In the genomic region with DNA sequence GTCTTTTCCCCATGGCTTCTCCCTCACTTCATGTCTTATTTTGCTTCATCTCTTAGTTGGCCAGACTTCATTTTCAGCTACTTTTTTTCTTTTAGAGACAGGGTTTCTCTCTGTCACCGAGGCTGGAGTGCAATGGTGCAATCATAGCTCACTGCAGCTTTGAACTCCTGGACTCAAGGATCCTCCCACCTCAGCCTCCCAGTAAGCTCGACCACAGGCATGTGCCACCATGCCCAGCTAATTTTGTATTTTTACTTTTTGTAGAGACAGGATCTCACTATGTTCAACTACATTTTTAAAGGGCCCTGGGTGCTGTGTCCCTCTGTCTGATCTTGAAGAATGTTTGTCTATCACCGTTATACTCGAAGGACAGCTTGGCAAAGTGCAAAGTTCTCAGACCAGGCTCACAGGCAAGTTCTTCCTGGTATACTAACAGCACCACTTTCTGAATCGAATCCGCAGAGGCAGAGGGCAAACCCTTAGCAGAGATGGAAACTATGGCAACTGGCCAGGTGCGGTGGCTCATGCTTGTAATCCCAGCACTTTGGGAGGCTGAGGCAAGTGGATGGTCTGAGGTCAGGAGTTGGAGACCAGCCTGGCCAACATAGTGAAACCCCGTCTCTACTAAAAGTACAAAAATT, we compare ENCODE assay signal across 1 cellular context.
A peak's percentile ranks its signal among the peaks of the same experiment; 100 is the strongest.
TF ChIP-seq lines count a peak whose summit lies in the region.

No MANE protein-coding gene starts in this region.

TF ChIP-seq in HepG2, 621 proteins besides CTCF, POLR2A, EP300 and RAD21 (continued from another document and continues in another):
- TF ChIP-seq ZNF605 (CRISPR knock-in tag; IDR thresholded peaks at IDR 0.05), result 0 out of 2 replicates have a peak, but pooled peaks have one; percentile 17
- TF ChIP-seq, protein P1, sequence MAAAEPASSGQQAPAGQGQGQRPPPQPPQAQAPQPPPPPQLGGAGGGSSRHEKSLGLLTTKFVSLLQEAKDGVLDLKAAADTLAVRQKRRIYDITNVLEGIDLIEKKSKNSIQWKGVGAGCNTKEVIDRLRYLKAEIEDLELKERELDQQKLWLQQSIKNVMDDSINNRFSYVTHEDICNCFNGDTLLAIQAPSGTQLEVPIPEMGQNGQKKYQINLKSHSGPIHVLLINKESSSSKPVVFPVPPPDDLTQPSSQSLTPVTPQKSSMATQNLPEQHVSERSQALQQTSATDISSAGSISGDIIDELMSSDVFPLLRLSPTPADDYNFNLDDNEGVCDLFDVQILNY (CRISPR knock-in tag; conservative IDR thresholded peaks at IDR 0.05), result no peak
- no peak for TF ChIP-seq REPIN1 (CRISPR knock-in tag; IDR thresholded peaks at IDR 0.05; ENCODE audit: borderline replicate concordance, low read depth)
- TF ChIP-seq TEAD2 (CRISPR knock-in tag; IDR thresholded peaks at IDR 0.05), result no peak
- TF ChIP-seq, protein P2, sequence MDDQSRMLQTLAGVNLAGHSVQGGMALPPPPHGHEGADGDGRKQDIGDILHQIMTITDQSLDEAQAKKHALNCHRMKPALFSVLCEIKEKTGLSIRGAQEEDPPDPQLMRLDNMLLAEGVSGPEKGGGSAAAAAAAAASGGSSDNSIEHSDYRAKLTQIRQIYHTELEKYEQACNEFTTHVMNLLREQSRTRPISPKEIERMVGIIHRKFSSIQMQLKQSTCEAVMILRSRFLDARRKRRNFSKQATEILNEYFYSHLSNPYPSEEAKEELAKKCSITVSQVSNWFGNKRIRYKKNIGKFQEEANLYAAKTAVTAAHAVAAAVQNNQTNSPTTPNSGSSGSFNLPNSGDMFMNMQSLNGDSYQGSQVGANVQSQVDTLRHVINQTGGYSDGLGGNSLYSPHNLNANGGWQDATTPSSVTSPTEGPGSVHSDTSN (CRISPR knock-in tag; IDR thresholded peaks at IDR 0.05; ENCODE audit: borderline replicate concordance), result no peak
- no peak for TF ChIP-seq ZNF367 (CRISPR knock-in tag; IDR thresholded peaks at IDR 0.05; ENCODE audit: borderline replicate concordance)
- TF ChIP-seq, protein P3, sequence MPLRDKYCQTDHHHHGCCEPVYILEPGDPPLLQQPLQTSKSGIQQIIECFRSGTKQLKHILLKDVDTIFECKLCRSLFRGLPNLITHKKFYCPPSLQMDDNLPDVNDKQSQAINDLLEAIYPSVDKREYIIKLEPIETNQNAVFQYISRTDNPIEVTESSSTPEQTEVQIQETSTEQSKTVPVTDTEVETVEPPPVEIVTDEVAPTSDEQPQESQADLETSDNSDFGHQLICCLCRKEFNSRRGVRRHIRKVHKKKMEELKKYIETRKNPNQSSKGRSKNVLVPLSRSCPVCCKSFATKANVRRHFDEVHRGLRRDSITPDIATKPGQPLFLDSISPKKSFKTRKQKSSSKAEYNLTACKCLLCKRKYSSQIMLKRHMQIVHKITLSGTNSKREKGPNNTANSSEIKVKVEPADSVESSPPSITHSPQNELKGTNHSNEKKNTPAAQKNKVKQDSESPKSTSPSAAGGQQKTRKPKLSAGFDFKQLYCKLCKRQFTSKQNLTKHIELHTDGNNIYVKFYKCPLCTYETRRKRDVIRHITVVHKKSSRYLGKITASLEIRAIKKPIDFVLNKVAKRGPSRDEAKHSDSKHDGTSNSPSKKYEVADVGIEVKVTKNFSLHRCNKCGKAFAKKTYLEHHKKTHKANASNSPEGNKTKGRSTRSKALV (CRISPR knock-in tag; IDR thresholded peaks at IDR 0.05), result no peak
- no peak for TF ChIP-seq U2AF2 (IDR thresholded peaks at IDR 0.05; ENCODE audit: low read depth, low read length)
- TF ChIP-seq, protein P4, sequence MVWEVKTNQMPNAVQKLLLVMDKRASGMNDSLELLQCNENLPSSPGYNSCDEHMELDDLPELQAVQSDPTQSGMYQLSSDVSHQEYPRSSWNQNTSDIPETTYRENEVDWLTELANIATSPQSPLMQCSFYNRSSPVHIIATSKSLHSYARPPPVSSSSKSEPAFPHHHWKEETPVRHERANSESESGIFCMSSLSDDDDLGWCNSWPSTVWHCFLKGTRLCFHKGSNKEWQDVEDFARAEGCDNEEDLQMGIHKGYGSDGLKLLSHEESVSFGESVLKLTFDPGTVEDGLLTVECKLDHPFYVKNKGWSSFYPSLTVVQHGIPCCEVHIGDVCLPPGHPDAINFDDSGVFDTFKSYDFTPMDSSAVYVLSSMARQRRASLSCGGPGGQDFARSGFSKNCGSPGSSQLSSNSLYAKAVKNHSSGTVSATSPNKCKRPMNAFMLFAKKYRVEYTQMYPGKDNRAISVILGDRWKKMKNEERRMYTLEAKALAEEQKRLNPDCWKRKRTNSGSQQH (CRISPR knock-in tag; IDR thresholded peaks at IDR 0.05; ENCODE audit: low read depth), result no peak
- TF ChIP-seq, protein P5, sequence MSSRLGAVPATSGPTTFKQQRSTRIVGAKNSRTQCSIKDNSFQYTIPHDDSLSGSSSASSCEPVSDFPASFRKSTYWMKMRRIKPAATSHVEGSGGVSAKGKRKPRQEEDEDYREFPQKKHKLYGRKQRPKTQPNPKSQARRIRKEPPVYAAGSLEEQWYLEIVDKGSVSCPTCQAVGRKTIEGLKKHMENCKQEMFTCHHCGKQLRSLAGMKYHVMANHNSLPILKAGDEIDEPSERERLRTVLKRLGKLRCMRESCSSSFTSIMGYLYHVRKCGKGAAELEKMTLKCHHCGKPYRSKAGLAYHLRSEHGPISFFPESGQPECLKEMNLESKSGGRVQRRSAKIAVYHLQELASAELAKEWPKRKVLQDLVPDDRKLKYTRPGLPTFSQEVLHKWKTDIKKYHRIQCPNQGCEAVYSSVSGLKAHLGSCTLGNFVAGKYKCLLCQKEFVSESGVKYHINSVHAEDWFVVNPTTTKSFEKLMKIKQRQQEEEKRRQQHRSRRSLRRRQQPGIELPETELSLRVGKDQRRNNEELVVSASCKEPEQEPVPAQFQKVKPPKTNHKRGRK (CRISPR knock-in tag; IDR thresholded peaks at IDR 0.05), result no peak; the same call in 1 of the 2 replicates
- TF ChIP-seq HES4 (CRISPR knock-in tag; IDR thresholded peaks at IDR 0.05; ENCODE audit: borderline replicate concordance), result no peak
- TF ChIP-seq SATB2 (CRISPR knock-in tag; IDR thresholded peaks at IDR 0.05), result no peak
- TF ChIP-seq, protein P6, sequence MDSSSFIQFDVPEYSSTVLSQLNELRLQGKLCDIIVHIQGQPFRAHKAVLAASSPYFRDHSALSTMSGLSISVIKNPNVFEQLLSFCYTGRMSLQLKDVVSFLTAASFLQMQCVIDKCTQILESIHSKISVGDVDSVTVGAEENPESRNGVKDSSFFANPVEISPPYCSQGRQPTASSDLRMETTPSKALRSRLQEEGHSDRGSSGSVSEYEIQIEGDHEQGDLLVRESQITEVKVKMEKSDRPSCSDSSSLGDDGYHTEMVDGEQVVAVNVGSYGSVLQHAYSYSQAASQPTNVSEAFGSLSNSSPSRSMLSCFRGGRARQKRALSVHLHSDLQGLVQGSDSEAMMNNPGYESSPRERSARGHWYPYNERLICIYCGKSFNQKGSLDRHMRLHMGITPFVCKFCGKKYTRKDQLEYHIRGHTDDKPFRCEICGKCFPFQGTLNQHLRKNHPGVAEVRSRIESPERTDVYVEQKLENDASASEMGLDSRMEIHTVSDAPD (CRISPR knock-in tag; IDR thresholded peaks at IDR 0.05), result 0 out of 2 replicates have a peak, but pooled peaks have one; percentile 55
- TF ChIP-seq ZIK1 (CRISPR knock-in tag; IDR thresholded peaks at IDR 0.05; ENCODE audit: borderline replicate concordance, low read depth), result no peak
- TF ChIP-seq PAWR (CRISPR knock-in tag; IDR thresholded peaks at IDR 0.05; ENCODE audit: borderline replicate concordance), result no peak
- TF ChIP-seq, protein P7, sequence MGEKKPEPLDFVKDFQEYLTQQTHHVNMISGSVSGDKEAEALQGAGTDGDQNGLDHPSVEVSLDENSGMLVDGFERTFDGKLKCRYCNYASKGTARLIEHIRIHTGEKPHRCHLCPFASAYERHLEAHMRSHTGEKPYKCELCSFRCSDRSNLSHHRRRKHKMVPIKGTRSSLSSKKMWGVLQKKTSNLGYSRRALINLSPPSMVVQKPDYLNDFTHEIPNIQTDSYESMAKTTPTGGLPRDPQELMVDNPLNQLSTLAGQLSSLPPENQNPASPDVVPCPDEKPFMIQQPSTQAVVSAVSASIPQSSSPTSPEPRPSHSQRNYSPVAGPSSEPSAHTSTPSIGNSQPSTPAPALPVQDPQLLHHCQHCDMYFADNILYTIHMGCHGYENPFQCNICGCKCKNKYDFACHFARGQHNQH (CRISPR knock-in tag; IDR thresholded peaks at IDR 0.05), result 0 out of 2 replicates have a peak, but pooled peaks have one; percentile 6
- no peak for TF ChIP-seq ZNF510 (CRISPR knock-in tag; IDR thresholded peaks at IDR 0.05; ENCODE audit: low read depth)
- TF ChIP-seq HCFC1 (IDR thresholded peaks at IDR 0.05; ENCODE audit: low read depth, low read length), result no peak
- TF ChIP-seq ZMYM3 (CRISPR knock-in tag; IDR thresholded peaks at IDR 0.05), result peak; percentile 77; the same call in 1 of the 2 replicates
- no peak for TF ChIP-seq FOXK1 (CRISPR knock-in tag; IDR thresholded peaks at IDR 0.05; ENCODE audit: borderline replicate concordance, low read depth)
- TF ChIP-seq, protein P8, sequence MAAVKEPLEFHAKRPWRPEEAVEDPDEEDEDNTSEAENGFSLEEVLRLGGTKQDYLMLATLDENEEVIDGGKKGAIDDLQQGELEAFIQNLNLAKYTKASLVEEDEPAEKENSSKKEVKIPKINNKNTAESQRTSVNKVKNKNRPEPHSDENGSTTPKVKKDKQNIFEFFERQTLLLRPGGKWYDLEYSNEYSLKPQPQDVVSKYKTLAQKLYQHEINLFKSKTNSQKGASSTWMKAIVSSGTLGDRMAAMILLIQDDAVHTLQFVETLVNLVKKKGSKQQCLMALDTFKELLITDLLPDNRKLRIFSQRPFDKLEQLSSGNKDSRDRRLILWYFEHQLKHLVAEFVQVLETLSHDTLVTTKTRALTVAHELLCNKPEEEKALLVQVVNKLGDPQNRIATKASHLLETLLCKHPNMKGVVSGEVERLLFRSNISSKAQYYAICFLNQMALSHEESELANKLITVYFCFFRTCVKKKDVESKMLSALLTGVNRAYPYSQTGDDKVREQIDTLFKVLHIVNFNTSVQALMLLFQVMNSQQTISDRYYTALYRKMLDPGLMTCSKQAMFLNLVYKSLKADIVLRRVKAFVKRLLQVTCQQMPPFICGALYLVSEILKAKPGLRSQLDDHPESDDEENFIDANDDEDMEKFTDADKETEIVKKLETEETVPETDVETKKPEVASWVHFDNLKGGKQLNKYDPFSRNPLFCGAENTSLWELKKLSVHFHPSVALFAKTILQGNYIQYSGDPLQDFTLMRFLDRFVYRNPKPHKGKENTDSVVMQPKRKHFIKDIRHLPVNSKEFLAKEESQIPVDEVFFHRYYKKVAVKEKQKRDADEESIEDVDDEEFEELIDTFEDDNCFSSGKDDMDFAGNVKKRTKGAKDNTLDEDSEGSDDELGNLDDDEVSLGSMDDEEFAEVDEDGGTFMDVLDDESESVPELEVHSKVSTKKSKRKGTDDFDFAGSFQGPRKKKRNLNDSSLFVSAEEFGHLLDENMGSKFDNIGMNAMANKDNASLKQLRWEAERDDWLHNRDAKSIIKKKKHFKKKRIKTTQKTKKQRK (IDR thresholded peaks at IDR 0.05; ENCODE audit: low read length), result no peak
- no peak for TF ChIP-seq NFRKB (IDR thresholded peaks at IDR 0.05)
- 0 out of 2 replicates have a peak, but pooled peaks have one; percentile 17 for TF ChIP-seq ISL2 (CRISPR knock-in tag; IDR thresholded peaks at IDR 0.05)
- TF ChIP-seq ZNF143 (CRISPR knock-in tag; IDR thresholded peaks at IDR 0.05), result no peak
- TF ChIP-seq ZNF180 (CRISPR knock-in tag; IDR thresholded peaks at IDR 0.05; ENCODE audit: borderline replicate concordance, low read depth), result no peak
- TF ChIP-seq NFIC (IDR thresholded peaks at IDR 0.05; ENCODE audit: low read length), result no peak
- no peak for TF ChIP-seq ZFYVE20 (CRISPR knock-in tag; IDR thresholded peaks at IDR 0.05; ENCODE audit: borderline replicate concordance, low read depth)
- no peak for TF ChIP-seq ZNF343 (CRISPR knock-in tag; IDR thresholded peaks at IDR 0.05)
- TF ChIP-seq, protein P9, sequence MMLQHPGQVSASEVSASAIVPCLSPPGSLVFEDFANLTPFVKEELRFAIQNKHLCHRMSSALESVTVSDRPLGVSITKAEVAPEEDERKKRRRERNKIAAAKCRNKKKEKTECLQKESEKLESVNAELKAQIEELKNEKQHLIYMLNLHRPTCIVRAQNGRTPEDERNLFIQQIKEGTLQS (CRISPR knock-in tag; IDR thresholded peaks at IDR 0.05), result no peak
- no peak for TF ChIP-seq ZNF468 (CRISPR knock-in tag; IDR thresholded peaks at IDR 0.05)
- TF ChIP-seq, protein P10, sequence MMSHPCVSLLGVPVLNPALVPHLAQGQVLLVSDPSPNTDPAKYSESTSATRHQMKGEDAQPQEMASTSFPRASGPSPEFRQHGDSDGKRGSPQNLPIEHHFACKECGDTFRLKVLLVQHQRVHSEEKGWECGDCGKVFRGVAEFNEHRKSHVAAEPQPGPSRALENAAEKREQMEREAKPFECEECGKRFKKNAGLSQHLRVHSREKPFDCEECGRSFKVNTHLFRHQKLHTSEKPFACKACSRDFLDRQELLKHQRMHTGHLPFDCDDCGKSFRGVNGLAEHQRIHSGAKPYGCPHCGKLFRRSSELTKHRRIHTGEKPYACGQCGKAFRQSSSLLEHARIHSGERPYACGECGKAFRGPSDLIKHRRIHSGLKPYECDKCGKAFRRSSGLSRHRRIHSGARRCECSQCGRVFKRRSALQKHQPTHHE (CRISPR knock-in tag; IDR thresholded peaks at IDR 0.05; ENCODE audit: borderline replicate concordance), result no peak
- no peak for TF ChIP-seq ZSCAN12 (CRISPR knock-in tag; IDR thresholded peaks at IDR 0.05)
- TF ChIP-seq, protein P11, sequence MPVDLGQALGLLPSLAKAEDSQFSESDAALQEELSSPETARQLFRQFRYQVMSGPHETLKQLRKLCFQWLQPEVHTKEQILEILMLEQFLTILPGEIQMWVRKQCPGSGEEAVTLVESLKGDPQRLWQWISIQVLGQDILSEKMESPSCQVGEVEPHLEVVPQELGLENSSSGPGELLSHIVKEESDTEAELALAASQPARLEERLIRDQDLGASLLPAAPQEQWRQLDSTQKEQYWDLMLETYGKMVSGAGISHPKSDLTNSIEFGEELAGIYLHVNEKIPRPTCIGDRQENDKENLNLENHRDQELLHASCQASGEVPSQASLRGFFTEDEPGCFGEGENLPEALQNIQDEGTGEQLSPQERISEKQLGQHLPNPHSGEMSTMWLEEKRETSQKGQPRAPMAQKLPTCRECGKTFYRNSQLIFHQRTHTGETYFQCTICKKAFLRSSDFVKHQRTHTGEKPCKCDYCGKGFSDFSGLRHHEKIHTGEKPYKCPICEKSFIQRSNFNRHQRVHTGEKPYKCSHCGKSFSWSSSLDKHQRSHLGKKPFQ (CRISPR knock-in tag; IDR thresholded peaks at IDR 0.05; ENCODE audit: insufficient replicate concordance), result no peak
- no peak for TF ChIP-seq HNRNPK (IDR thresholded peaks at IDR 0.05; ENCODE audit: low read depth, low read length, poor library complexity, severe bottlenecking)
- TF ChIP-seq KAT8 (CRISPR knock-in tag; IDR thresholded peaks at IDR 0.05), result no peak
- no peak for TF ChIP-seq KLF16 (CRISPR knock-in tag; IDR thresholded peaks at IDR 0.05)
- TF ChIP-seq SMARCE1 (IDR thresholded peaks at IDR 0.05; ENCODE audit: borderline replicate concordance), result no peak
- no peak for TF ChIP-seq ZFP36L2 (CRISPR knock-in tag; IDR thresholded peaks at IDR 0.05)
- TF ChIP-seq, protein P12, sequence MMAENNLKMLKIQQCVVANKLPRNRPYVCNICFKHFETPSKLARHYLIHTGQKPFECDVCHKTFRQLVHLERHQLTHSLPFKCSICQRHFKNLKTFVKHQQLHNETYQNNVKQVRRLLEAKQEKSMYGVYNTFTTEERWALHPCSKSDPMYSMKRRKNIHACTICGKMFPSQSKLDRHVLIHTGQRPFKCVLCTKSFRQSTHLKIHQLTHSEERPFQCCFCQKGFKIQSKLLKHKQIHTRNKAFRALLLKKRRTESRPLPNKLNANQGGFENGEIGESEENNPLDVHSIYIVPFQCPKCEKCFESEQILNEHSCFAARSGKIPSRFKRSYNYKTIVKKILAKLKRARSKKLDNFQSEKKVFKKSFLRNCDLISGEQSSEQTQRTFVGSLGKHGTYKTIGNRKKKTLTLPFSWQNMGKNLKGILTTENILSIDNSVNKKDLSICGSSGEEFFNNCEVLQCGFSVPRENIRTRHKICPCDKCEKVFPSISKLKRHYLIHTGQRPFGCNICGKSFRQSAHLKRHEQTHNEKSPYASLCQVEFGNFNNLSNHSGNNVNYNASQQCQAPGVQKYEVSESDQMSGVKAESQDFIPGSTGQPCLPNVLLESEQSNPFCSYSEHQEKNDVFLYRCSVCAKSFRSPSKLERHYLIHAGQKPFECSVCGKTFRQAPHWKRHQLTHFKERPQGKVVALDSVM (CRISPR knock-in tag; IDR thresholded peaks at IDR 0.05), result peak; percentile 96
